Comparison of ENCODE assay signal across 9 cellular contexts in the genomic region with DNA sequence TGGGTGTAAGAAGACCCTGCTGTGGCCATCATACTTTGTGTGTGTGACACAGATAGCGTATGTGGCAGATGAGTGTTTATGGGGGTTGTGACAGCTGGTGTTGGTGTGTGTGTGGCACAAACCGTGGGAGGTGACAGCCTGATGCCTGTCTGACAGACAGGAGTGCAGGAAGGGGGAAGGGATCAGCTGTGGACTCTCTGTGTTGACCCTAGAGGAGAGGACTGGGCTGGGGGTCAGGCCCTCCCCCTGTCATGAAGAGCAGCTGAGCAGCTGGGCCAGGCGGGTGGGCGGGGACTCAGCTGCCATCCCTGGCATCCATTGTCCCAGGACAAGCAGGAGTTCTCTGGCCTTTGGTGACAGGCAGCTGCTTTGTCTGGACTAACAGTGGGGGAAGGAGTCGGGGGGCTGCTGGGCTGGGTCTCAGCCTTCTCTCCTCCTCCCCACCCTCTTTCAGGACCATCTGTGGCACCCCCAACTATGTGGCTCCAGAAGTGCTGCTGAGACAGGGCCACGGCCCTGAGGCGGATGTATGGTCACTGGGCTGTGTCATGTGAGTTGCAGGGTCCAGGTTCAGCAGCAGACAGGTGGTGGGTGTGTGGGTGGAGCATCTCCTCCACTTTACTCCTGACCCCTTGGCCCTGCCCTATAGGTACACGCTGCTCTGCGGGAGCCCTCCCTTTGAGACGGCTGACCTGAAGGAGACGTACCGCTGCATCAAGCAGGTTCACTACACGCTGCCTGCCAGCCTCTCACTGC. TPM values are rescaled to one million over a fixed set of nuclear protein-coding genes. Genes with fewer than 3 reads are reported as not detected.
DNase-seq lines count a peak whose midpoint lies in the region; ATAC-seq and TF ChIP-seq lines count a peak whose summit lies in the region.
"Had no signal": no experiment of that assay in that cellular context is flagged by ENCODE, and none has a peak within 500 bp of the region (broad histone marks: within the 10 kb centered on the region; RNA-seq: fewer than 3 reads in every experiment).

No MANE protein-coding gene starts in this region.

- H3K9me3 ChIP-seq in psoas muscle = no peaks in the 10 kb centered on the region

- peak overlapping the region; percentile 93 for H3K4me3 Mint-ChIP-seq in activated CD4-positive, alpha-beta memory T cell treated with anti-CD3 and anti-CD28 coated beads for 36 hours

- TF ChIP-seq CTCF in GM06990 (IDR thresholded peaks at IDR 0.05; ENCODE audit: insufficient read depth, low read length, poor library complexity, severe bottlenecking) (no peak), fibroblast of villous mesenchyme (IDR thresholded peaks at IDR 0.05; ENCODE audit: insufficient read depth, low read depth, low read length) (no peak), psoas muscle (IDR thresholded peaks at IDR 0.05) (no peak)

- peaks cover 57% of the 10 kb centered on the region for H3K36me3 Mint-ChIP-seq in activated CD4-positive, alpha-beta memory T cell treated with anti-CD3 and anti-CD28 coated beads for 36 hours

- H3K9me3 Mint-ChIP-seq in activated CD4-positive, alpha-beta memory T cell treated with anti-CD3 and anti-CD28 coated beads for 36 hours = no peaks in the 10 kb centered on the region

- H3K4me1 Mint-ChIP-seq in activated CD4-positive, alpha-beta memory T cell treated with anti-CD3 and anti-CD28 coated beads for 36 hours (ENCODE audit: low read depth) = peaks cover 53% of the 10 kb centered on the region

- WGBS in psoas muscle, 3 donors = 67 to 72% (median 71%) methylated on average over 13 of the region's 13 CpGs

- peaks cover 19% of the 10 kb centered on the region for H3K4me1 ChIP-seq in psoas muscle

- H3K27me3 ChIP-seq in GM06990 (replicated peaks; ENCODE audit: control insufficient read depth, insufficient read depth, low read length) (no peaks in the 10 kb centered on the region), psoas muscle (ENCODE audit: insufficient read depth in 3 of 3, low read length in 2 of 3) (no peaks in the 10 kb centered on the region)

- CTCF ChIA-PET in activated CD4-positive, alpha-beta memory T cell treated with anti-CD3 and anti-CD28 coated beads for 36 hours (lab: Charles Lee) = no interaction called here

- peak overlapping the region; percentile 93 for H3K27ac Mint-ChIP-seq in activated CD4-positive, alpha-beta memory T cell treated with anti-CD3 and anti-CD28 coated beads for 36 hours

- intact Hi-C loops in activated CD4-positive, alpha-beta memory T cell treated with anti-CD3 and anti-CD28 coated beads for 36 hours (cut with micrococcal nuclease) = loop anchor here (1.0 to 10.0 kb wide), 4 partner anchors 17 to 502 kb away; partner anchors contain the start of genes HECTD3 and UROD
- intact Hi-C loops in psoas muscle (cut with DNase I) = no loop called here

- H3K36me3 ChIP-seq in GM06990 (ENCODE audit: control insufficient read depth, insufficient read depth, low read length) (peaks cover 30% of the 10 kb centered on the region), psoas muscle (ENCODE audit: insufficient read depth in 1 of 2, low read depth in 1 of 2) (peaks cover 0 to 39% of the 10 kb centered on the region in 2 donors)

- no peaks in the 10 kb centered on the region for H3K27me3 Mint-ChIP-seq in activated CD4-positive, alpha-beta memory T cell treated with anti-CD3 and anti-CD28 coated beads for 36 hours

- peak overlapping the region; percentile 23 for H3K27ac ChIP-seq in psoas muscle
- H3K27ac ChIP-seq: SK-N-MC had no signal

- H3K4me3 ChIP-seq in GM06990 (replicated peaks; ENCODE audit: low read depth, low read length) (peak overlapping the region; percentile 70), fibroblast of villous mesenchyme (ENCODE audit: low read depth, low read length) (peak overlapping the region; percentile 61), psoas muscle (peak overlapping the region; percentile 74)
- H3K4me3 ChIP-seq: SK-N-MC had no signal

- POLR2A ChIA-PET in activated CD4-positive, alpha-beta memory T cell treated with anti-CD3 and anti-CD28 coated beads for 36 hours (lab: Charles Lee) = interaction anchor here (1.0 to 15.8 kb wide), 7 partner anchors 9 to 184 kb away, joined by 4 to 404 read pairs (median 36); partner anchors contain the start of genes BTBD19, DYNLT4, EIF2B3 and RPS8

- DNase-seq in GM06990 (ENCODE audit: extremely low read depth, insufficient read length) = no peak
- peak; percentile 43 for DNase-seq in activated CD4-positive, alpha-beta memory T cell treated with anti-CD3 and anti-CD28 coated beads for 36 hours
- no peak for DNase-seq in fibroblast of villous mesenchyme (ENCODE audit: low read depth)
- peak in 1 of 2 donors; percentile 50 for DNase-seq in psoas muscle
- no peak for DNase-seq in NCI-H2081 treated with DMSO at 0.1 percent for 48 hours (lab: John Stamatoyannopoulos, UW)
- no peak for DNase-seq in DMS153 (lab: John Stamatoyannopoulos, UW)

- ATAC-seq in psoas muscle (no peak), GM21529 (IDR thresholded peaks at IDR 0.05; ENCODE audit: unreplicated experiment) (no peak), HG03457 (IDR thresholded peaks at IDR 0.05; ENCODE audit: unreplicated experiment) (no peak)

RNA-seq across cellular contexts. Expression of gene PLK3, which starts 2.3 kb away (rescaled TPM):
- 10 to 100 TPM; 80.2 to 87.9 TPM for total RNA-seq in activated CD4-positive, alpha-beta memory T cell treated with anti-CD3 and anti-CD28 coated beads for 36 hours
- total RNA-seq in fibroblast of villous mesenchyme = 44.0 and 44.5 TPM in 2 replicates
- 1 to 10 TPM; 3.7 to 7.1 (median 4.7) TPM for total RNA-seq in psoas muscle
- polyA plus RNA-seq in psoas muscle = 1 to 10 TPM; 3.0 to 8.3 (median 3.5) TPM

RNA-seq across cellular contexts. Expression of gene DYNLT4, which starts 4.7 kb away (rescaled TPM):
- under 1 TPM; 0.40 to 0.41 TPM for total RNA-seq in activated CD4-positive, alpha-beta memory T cell treated with anti-CD3 and anti-CD28 coated beads for 36 hours
- total RNA-seq in fibroblast of villous mesenchyme = under 0.01 TPM in 1 of 2 replicates, not detected in the other
- under 1 TPM in 2 of 4 donors, not detected in 2; 0.32 to 0.59 TPM for total RNA-seq in psoas muscle
- under 1 TPM; 0.06 to 0.42 (median 0.11) TPM for polyA plus RNA-seq in psoas muscle

RNA-seq across cellular contexts. Expression of gene BTBD19, which starts 5.8 kb away (rescaled TPM):
- 10 to 100 TPM; 35.2 to 38.6 TPM for total RNA-seq in activated CD4-positive, alpha-beta memory T cell treated with anti-CD3 and anti-CD28 coated beads for 36 hours
- total RNA-seq in fibroblast of villous mesenchyme (11.6 and 13.0 TPM in 2 replicates), psoas muscle (1 to 10 TPM in 3 of 4 donors, under 1 TPM in 1; 0.76 to 1.8 (median 1.3) TPM)
- polyA plus RNA-seq in psoas muscle = 1 to 10 TPM in 2 of 3 donors, under 1 TPM in 1; 0.35 to 1.4 (median 1.2) TPM

RNA-seq across cellular contexts. Expression of gene BEST4, which starts 14.5 kb away (rescaled TPM):
- total RNA-seq in activated CD4-positive, alpha-beta memory T cell treated with anti-CD3 and anti-CD28 coated beads for 36 hours = 1 to 10 TPM; 1.1 to 1.3 TPM
- not detected in 2 replicates for total RNA-seq in fibroblast of villous mesenchyme
- not detected for total RNA-seq in psoas muscle
- under 1 TPM in 1 of 3 donors, not detected in 2; 0.08 TPM for polyA plus RNA-seq in psoas muscle

RNA-seq across cellular contexts. Expression of gene RPS8, which starts 27.1 kb away (rescaled TPM):
- 1,000 to 10,000 TPM; 2,983 to 3,047 TPM for total RNA-seq in activated CD4-positive, alpha-beta memory T cell treated with anti-CD3 and anti-CD28 coated beads for 36 hours
- 1,148 and 1,233 TPM in 2 replicates for total RNA-seq in fibroblast of villous mesenchyme
- total RNA-seq in psoas muscle = 1,000 to 10,000 TPM in 2 of 4 donors, 100 to 1,000 TPM in 2; 935 to 1,269 (median 1,066) TPM
- polyA plus RNA-seq in psoas muscle = 1,000 to 10,000 TPM; 1,193 to 2,158 (median 1,436) TPM
